Comparison of ENCODE assay signal across 18 cellular contexts in genomic region chr1:236654957-236655356, GRCh38.
"Had no signal": no experiment of that assay in that cellular context is flagged by ENCODE, and none has a peak within 500 bp of the region (broad histone marks: within the 10 kb centered on the region; RNA-seq: fewer than 3 reads in every experiment).

No MANE protein-coding gene starts in this region.

- DNase-seq: activated CD4-positive, alpha-beta T cell treated with anti-CD3 and anti-CD28 coated beads for 48 hours; activated CD4-positive, CD25-positive, alpha-beta regulatory T cell; activated CD8-positive, alpha-beta T cell treated with anti-CD3 and anti-CD28 coated beads for 36 hours; activated naive CD4-positive, alpha-beta T cell treated with anti-CD3 and anti-CD28 coated beads, Interleukin-2, amount 50 U/mL, for 16 hours; activated T-cell treated with anti-CD3 and anti-CD28 coated beads, Interleukin-2, amount 50 U/mL, for 4 hours; cortex of kidney; small intestine; stimulated activated CD4-positive, alpha-beta T cell treated with anti-CD3 and anti-CD28 coated beads, Interleukin-15, amount 100 ng/mL, for 24 hours; stimulated activated CD4-positive, alpha-beta T cell treated with anti-CD3 and anti-CD28 coated beads, Interleukin-4, amount 100 ng/mL, for 1 hour; stimulated activated naive CD8-positive, alpha-beta T cell treated with anti-CD3 and anti-CD28 coated beads, Interleukin-15, amount 100 ng/mL, for 72 hours; T-helper 1 cell; T-helper 9 cell; trophoblast cell had no signal

- ATAC-seq: activated CD8-positive, alpha-beta T cell treated with anti-CD3 and anti-CD28 coated beads for 36 hours; activated T-cell treated with anti-CD3 and anti-CD28 coated beads, Interleukin-2, amount 50 U/mL, for 4 hours; left lobe of liver; stimulated activated naive CD8-positive, alpha-beta T cell treated with anti-CD3 and anti-CD28 coated beads, Interleukin-15, amount 100 ng/mL, for 72 hours had no signal

- H3K4me3 ChIP-seq: ascending aorta, lung, right atrium auricular region, vagina had no signal
